Comparison of ENCODE assay signal across 1 cellular context in the genomic region with DNA sequence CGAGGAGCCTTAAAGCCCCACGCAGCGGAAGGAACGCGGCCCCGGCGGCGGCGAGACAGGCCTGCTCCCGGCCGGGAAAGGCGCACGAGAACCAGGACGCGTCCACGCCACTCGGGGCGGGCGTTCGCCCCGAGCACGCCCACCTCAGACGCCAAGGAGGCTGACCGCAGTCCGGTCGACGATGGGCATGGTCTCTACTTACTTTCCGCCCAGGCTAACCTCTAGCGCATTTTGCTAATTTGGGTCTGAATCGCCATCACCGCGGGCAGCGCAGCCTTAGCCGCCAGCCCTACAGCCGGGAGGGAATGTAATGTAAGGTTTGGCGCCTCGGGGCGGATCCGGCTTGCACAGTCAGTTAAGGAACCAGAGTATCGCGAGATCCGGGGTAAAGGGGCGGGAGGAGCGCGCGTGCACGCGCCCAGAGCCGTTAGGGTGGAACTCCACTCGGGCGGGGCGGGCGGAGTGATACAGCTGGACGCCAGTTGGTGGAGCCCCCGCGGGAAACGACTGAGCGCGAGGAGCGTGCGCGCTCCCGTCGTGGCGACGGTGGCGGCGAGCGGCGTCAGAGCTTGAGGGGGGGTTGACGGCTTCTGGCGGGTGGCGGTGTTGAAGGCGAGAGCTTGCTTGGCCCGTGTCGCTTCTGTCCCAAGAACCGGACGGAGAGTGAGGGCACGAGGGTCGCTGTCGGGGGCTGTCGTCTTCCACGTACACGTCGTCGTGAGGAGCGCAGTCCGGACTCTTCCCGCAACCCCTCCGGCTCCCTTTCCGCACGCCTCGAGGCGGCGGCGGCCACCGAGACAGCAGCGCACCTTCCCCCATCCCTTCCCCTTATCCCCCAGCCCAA.
A peak's percentile ranks its signal among the peaks of the same experiment; 100 is the strongest.
TF ChIP-seq lines count a peak whose summit lies in the region.

A gene with protein sequence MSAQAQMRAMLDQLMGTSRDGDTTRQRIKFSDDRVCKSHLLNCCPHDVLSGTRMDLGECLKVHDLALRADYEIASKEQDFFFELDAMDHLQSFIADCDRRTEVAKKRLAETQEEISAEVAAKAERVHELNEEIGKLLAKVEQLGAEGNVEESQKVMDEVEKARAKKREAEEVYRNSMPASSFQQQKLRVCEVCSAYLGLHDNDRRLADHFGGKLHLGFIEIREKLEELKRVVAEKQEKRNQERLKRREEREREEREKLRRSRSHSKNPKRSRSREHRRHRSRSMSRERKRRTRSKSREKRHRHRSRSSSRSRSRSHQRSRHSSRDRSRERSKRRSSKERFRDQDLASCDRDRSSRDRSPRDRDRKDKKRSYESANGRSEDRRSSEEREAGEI (plus strand): TSS at position 529 of the 844 bp plus-strand sequence. CDS start 368 bp downstream, outside the sequence.

TF ChIP-seq in H1, 55 proteins besides CTCF, POLR2A, EP300 and RAD21:
- TF ChIP-seq, protein P1, sequence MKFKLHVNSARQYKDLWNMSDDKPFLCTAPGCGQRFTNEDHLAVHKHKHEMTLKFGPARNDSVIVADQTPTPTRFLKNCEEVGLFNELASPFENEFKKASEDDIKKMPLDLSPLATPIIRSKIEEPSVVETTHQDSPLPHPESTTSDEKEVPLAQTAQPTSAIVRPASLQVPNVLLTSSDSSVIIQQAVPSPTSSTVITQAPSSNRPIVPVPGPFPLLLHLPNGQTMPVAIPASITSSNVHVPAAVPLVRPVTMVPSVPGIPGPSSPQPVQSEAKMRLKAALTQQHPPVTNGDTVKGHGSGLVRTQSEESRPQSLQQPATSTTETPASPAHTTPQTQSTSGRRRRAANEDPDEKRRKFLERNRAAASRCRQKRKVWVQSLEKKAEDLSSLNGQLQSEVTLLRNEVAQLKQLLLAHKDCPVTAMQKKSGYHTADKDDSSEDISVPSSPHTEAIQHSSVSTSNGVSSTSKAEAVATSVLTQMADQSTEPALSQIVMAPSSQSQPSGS (IDR thresholded peaks at IDR 0.05; ENCODE audit: low read length) = 0 out of 2 replicates have a peak, but pooled peaks have one; percentile 22
- no peak for TF ChIP-seq BCL11A (IDR thresholded peaks at IDR 0.05; ENCODE audit: low read depth in 2 of 2, low read length in 2 of 2)
- TF ChIP-seq TEAD4 (IDR thresholded peaks at IDR 0.05; ENCODE audit: low read depth, low read length) = 0 out of 2 replicates have a peak, but pooled peaks have one; percentile 42
- peak; percentile 14 for TF ChIP-seq ASH2L (IDR thresholded peaks at IDR 0.05; ENCODE audit: low read length)
- TF ChIP-seq PHF8 (conservative IDR thresholded peaks at IDR 0.05; ENCODE audit: low read depth, low read length) = peak; percentile 69
- TF ChIP-seq, protein P2, sequence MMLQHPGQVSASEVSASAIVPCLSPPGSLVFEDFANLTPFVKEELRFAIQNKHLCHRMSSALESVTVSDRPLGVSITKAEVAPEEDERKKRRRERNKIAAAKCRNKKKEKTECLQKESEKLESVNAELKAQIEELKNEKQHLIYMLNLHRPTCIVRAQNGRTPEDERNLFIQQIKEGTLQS (IDR thresholded peaks at IDR 0.05; ENCODE audit: insufficient read depth, low read depth, low read length) = no peak
- peak; percentile 77; the same call in 1 of the 2 replicates for TF ChIP-seq YY1 (IDR thresholded peaks at IDR 0.05; ENCODE audit: low read depth, low read length)
- TF ChIP-seq CREB1 (IDR thresholded peaks at IDR 0.05) = peak; percentile 83
- no peak; a peak in 1 of 4 replicates for TF ChIP-seq HDAC2 (IDR thresholded peaks at IDR 0.05; ENCODE audit: borderline replicate concordance in 1 of 2, low read depth in 2 of 2, low read length in 2 of 2)
- TF ChIP-seq RXRA (IDR thresholded peaks at IDR 0.05; ENCODE audit: insufficient read depth, low read depth, low read length) = no peak
- no peak for TF ChIP-seq NRF1 (IDR thresholded peaks at IDR 0.05; ENCODE audit: low read depth, low read length)
- TF ChIP-seq CHD1 (IDR thresholded peaks at IDR 0.05; ENCODE audit: low read depth, low read length) = no peak
- TF ChIP-seq, protein P3, sequence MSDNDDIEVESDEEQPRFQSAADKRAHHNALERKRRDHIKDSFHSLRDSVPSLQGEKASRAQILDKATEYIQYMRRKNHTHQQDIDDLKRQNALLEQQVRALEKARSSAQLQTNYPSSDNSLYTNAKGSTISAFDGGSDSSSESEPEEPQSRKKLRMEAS (IDR thresholded peaks at IDR 0.05) = peak; percentile 68
- no peak for TF ChIP-seq SAP30 (IDR thresholded peaks at IDR 0.05; ENCODE audit: insufficient read depth, insufficient replicate concordance, low read length)
- TF ChIP-seq, protein P4, sequence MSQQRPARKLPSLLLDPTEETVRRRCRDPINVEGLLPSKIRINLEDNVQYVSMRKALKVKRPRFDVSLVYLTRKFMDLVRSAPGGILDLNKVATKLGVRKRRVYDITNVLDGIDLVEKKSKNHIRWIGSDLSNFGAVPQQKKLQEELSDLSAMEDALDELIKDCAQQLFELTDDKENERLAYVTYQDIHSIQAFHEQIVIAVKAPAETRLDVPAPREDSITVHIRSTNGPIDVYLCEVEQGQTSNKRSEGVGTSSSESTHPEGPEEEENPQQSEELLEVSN (IDR thresholded peaks at IDR 0.05) = peak; percentile 81
- no peak for TF ChIP-seq TCF12 (IDR thresholded peaks at IDR 0.05; ENCODE audit: low read depth, low read length)
- TF ChIP-seq KDM4A (IDR thresholded peaks at IDR 0.05; ENCODE audit: low read depth, low read length, severe bottlenecking) = peak; percentile 66
- TF ChIP-seq HDAC6 (IDR thresholded peaks at IDR 0.05; ENCODE audit: low read depth, low read length) = no peak
- no peak for TF ChIP-seq CTBP2 (IDR thresholded peaks at IDR 0.05; ENCODE audit: borderline replicate concordance, insufficient read depth, insufficient read length, low read length)
- peak; percentile 61 for TF ChIP-seq SP1 (IDR thresholded peaks at IDR 0.05; ENCODE audit: low read depth, low read length)
- TF ChIP-seq RBBP5 (IDR thresholded peaks at IDR 0.05; ENCODE audit: borderline replicate concordance, low read depth, low read length) = peak; percentile 88
- TF ChIP-seq TBP (IDR thresholded peaks at IDR 0.05; ENCODE audit: low read depth, low read length) = peak; percentile 95
- peak; percentile 97 for TF ChIP-seq BRCA1 (IDR thresholded peaks at IDR 0.05; ENCODE audit: low read depth, low read length)
- TF ChIP-seq GTF2F1 (IDR thresholded peaks at IDR 0.05; ENCODE audit: borderline replicate concordance, low read depth, low read length) = peak; percentile 90; the same call in 1 of the 2 replicates
- peak; percentile 77 for TF ChIP-seq BACH1 (IDR thresholded peaks at IDR 0.05; ENCODE audit: low read length)
- peak in 1 of 2 experiments; percentile 59; a peak in 1 of 4 replicates for TF ChIP-seq SIN3A (conservative IDR thresholded peaks at IDR 0.05 in 1 of 2, IDR thresholded peaks at IDR 0.05 in 1 of 2; ENCODE audit: low read depth in 1 of 2, low read length in 2 of 2)
- TF ChIP-seq SRF (IDR thresholded peaks at IDR 0.05; ENCODE audit: low read depth, low read length) = no peak
- no peak for TF ChIP-seq SIX5 (IDR thresholded peaks at IDR 0.05; ENCODE audit: low read depth, low read length)
- no peak for TF ChIP-seq CEBPB (IDR thresholded peaks at IDR 0.05; ENCODE audit: low read depth, low read length)
- TF ChIP-seq FOSL1 (IDR thresholded peaks at IDR 0.05; ENCODE audit: insufficient read depth, low read depth, low read length) = no peak
- TF ChIP-seq SP2 (IDR thresholded peaks at IDR 0.05; ENCODE audit: low read length) = no peak
- peak; percentile 99 for TF ChIP-seq TAF1 (IDR thresholded peaks at IDR 0.05; ENCODE audit: low read depth, low read length)
- TF ChIP-seq SIRT6 (IDR thresholded peaks at IDR 0.05; ENCODE audit: low read length) = no peak
- TF ChIP-seq TAF7 (optimal IDR thresholded peaks at IDR 0.05; ENCODE audit: borderline replicate concordance, low read depth, low read length) = peak; percentile 98
- peak; percentile 83; the same call in 1 of the 2 replicates for TF ChIP-seq SP4 (IDR thresholded peaks at IDR 0.05; ENCODE audit: low read length)
- TF ChIP-seq POLR2AphosphoS5 (IDR thresholded peaks at IDR 0.05; ENCODE audit: low read depth, low read length) = peak; percentile 98
- TF ChIP-seq CHD2 (IDR thresholded peaks at IDR 0.05; ENCODE audit: low read length) = peak; percentile 99
